21 cellular contexts compared by ENCODE assay signal in the genomic region with DNA sequence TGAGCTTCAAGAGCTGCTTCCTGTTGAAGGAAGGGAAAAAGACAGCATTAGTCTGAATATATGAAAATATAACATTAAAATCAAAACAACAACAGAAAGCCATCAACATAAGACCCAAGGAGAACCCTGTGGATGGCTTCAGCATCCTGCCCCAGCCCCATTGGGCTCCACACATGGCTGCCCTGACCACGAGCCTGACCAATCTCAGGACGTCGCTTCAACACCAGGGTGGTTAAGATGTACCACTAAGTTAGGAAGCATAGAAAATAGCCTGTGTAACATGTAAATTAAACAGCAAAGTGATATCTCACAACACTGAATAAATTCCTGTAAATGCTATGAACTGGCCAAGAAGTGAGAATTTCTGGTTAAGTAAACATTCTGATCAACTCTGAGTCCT.
DNase-seq lines count a peak whose midpoint lies in the region; ATAC-seq and TF ChIP-seq lines count a peak whose summit lies in the region.
"Had no signal": no experiment of that assay in that cellular context is flagged by ENCODE, and none has a peak within 500 bp of the region (broad histone marks: within the 10 kb centered on the region; RNA-seq: fewer than 3 reads in every experiment).

No MANE protein-coding gene starts in this region.

- ATAC-seq in activated CD8-positive, alpha-beta memory T cell treated with anti-CD3 and anti-CD28 coated beads, Interleukin-2, amount 10 ng/mL, durations not matched to agents 7 days and 5 days = peak; percentile 51
- ATAC-seq in GM21381 (IDR thresholded peaks at IDR 0.05; ENCODE audit: unreplicated experiment) = peak; percentile 38
- peak; percentile 41 for ATAC-seq in HG03139 (IDR thresholded peaks at IDR 0.05; ENCODE audit: unreplicated experiment)
- ATAC-seq in natural killer cell treated with Interleukin-12 subunit alpha and Interleukin-12 subunit beta and Interleukin-15 and Interleukin-18, amount 100 ng/mL, for 72 hours = peak; percentile 91 to 98
- no peak for ATAC-seq in effector memory CD8-positive, alpha-beta T cell (replicated peaks)
- ATAC-seq: HCT116, Panc1 had no signal

- peak; percentile 63 for DNase-seq in activated CD8-positive, alpha-beta memory T cell treated with anti-CD3 and anti-CD28 coated beads, Interleukin-2, amount 10 ng/mL, durations not matched to agents 7 days and 5 days
- no peak for DNase-seq in activated CD8-positive, alpha-beta memory T cell treated with anti-CD3 and anti-CD28 coated beads, Interleukin-2, amount 50 U/mL, for 4 hours
- peak; percentile 73 for DNase-seq in natural killer cell treated with Interleukin-12 subunit alpha and Interleukin-12 subunit beta and Interleukin-15 and Interleukin-18, amount 100 ng/mL, for 72 hours (ENCODE audit: low spot score)
- DNase-seq in effector memory CD8-positive, alpha-beta T cell = no peak
- no peak for DNase-seq in nephron progenitor cell
- DNase-seq in kidney glomerular epithelial cell (lab: John Stamatoyannopoulos, UW) = no peak
- DNase-seq: 8988T, ACHN, BE2C, IMR-90, MM.1S, NCI-H1694, NCI-H2029 treated with DMSO at 0.1 percent for 48 hours, NCI-H526 treated with DMSO at 0.1 percent for 48 hours, SHP77 treated with DMSO at 0.1 percent for 48 hours, T-helper 1 cell had no signal

- no peaks in the 10 kb centered on the region for H3K27me3 Mint-ChIP-seq in activated CD8-positive, alpha-beta memory T cell treated with anti-CD3 and anti-CD28 coated beads, Interleukin-2, amount 10 ng/mL, durations not matched to agents 7 days and 5 days
- H3K27me3 Mint-ChIP-seq in natural killer cell treated with Interleukin-12 subunit alpha and Interleukin-12 subunit beta and Interleukin-15 and Interleukin-18, amount 100 ng/mL, for 72 hours = no peaks in the 10 kb centered on the region
- no peaks in the 10 kb centered on the region for H3K27me3 Mint-ChIP-seq in effector memory CD8-positive, alpha-beta T cell
- no peaks in the 10 kb centered on the region for H3K27me3 Mint-ChIP-seq in nephron progenitor cell (ENCODE audit: low read depth, poor library complexity)

- CTCF ChIA-PET in activated CD8-positive, alpha-beta memory T cell treated with anti-CD3 and anti-CD28 coated beads, Interleukin-2, amount 10 ng/mL, durations not matched to agents 7 days and 5 days (lab: Charles Lee) = no interaction called here

- no peak overlapping the region for H3K27ac Mint-ChIP-seq in activated CD8-positive, alpha-beta memory T cell treated with anti-CD3 and anti-CD28 coated beads, Interleukin-2, amount 10 ng/mL, durations not matched to agents 7 days and 5 days
- H3K27ac Mint-ChIP-seq in natural killer cell treated with Interleukin-12 subunit alpha and Interleukin-12 subunit beta and Interleukin-15 and Interleukin-18, amount 100 ng/mL, for 72 hours = peak overlapping the region; percentile 60 to 68
- no peak overlapping the region for H3K27ac Mint-ChIP-seq in effector memory CD8-positive, alpha-beta T cell
- H3K27ac Mint-ChIP-seq in nephron progenitor cell = no peak overlapping the region

- no peak overlapping the region for H3K4me3 Mint-ChIP-seq in activated CD8-positive, alpha-beta memory T cell treated with anti-CD3 and anti-CD28 coated beads, Interleukin-2, amount 10 ng/mL, durations not matched to agents 7 days and 5 days
- H3K4me3 Mint-ChIP-seq in natural killer cell treated with Interleukin-12 subunit alpha and Interleukin-12 subunit beta and Interleukin-15 and Interleukin-18, amount 100 ng/mL, for 72 hours = peak overlapping the region; percentile 19
- no peak overlapping the region for H3K4me3 Mint-ChIP-seq in effector memory CD8-positive, alpha-beta T cell
- no peak overlapping the region for H3K4me3 Mint-ChIP-seq in nephron progenitor cell
- H3K4me3 Mint-ChIP-seq: CD14-positive monocyte had no signal

- peaks cover 47% of the 10 kb centered on the region for H3K36me3 Mint-ChIP-seq in activated CD8-positive, alpha-beta memory T cell treated with anti-CD3 and anti-CD28 coated beads, Interleukin-2, amount 10 ng/mL, durations not matched to agents 7 days and 5 days
- peaks cover 44% of the 10 kb centered on the region for H3K36me3 Mint-ChIP-seq in natural killer cell treated with Interleukin-12 subunit alpha and Interleukin-12 subunit beta and Interleukin-15 and Interleukin-18, amount 100 ng/mL, for 72 hours
- H3K36me3 Mint-ChIP-seq in effector memory CD8-positive, alpha-beta T cell (ENCODE audit: insufficient read depth) = peaks cover 11% of the 10 kb centered on the region
- peaks cover 49% of the 10 kb centered on the region for H3K36me3 Mint-ChIP-seq in nephron progenitor cell (ENCODE audit: low read depth)

- TF ChIP-seq CTCF in nephron progenitor cell (IDR thresholded peaks at IDR 0.05) = no peak

- peaks cover 13% of the 10 kb centered on the region for H3K4me1 Mint-ChIP-seq in activated CD8-positive, alpha-beta memory T cell treated with anti-CD3 and anti-CD28 coated beads, Interleukin-2, amount 10 ng/mL, durations not matched to agents 7 days and 5 days
- peaks cover 40 to 43% of the 10 kb centered on the region in 2 donors for H3K4me1 Mint-ChIP-seq in natural killer cell treated with Interleukin-12 subunit alpha and Interleukin-12 subunit beta and Interleukin-15 and Interleukin-18, amount 100 ng/mL, for 72 hours (ENCODE audit: low read depth in 2 of 2)
- no peaks in the 10 kb centered on the region for H3K4me1 Mint-ChIP-seq in effector memory CD8-positive, alpha-beta T cell (ENCODE audit: low read depth in 2 of 2)
- peaks cover 8% of the 10 kb centered on the region for H3K4me1 Mint-ChIP-seq in nephron progenitor cell

- no peaks in the 10 kb centered on the region for H3K9me3 Mint-ChIP-seq in activated CD8-positive, alpha-beta memory T cell treated with anti-CD3 and anti-CD28 coated beads, Interleukin-2, amount 10 ng/mL, durations not matched to agents 7 days and 5 days (ENCODE audit: low read depth)
- H3K9me3 Mint-ChIP-seq in natural killer cell treated with Interleukin-12 subunit alpha and Interleukin-12 subunit beta and Interleukin-15 and Interleukin-18, amount 100 ng/mL, for 72 hours = peaks cover 8% of the 10 kb centered on the region
- H3K9me3 Mint-ChIP-seq in effector memory CD8-positive, alpha-beta T cell = no peaks in the 10 kb centered on the region
- no peaks in the 10 kb centered on the region for H3K9me3 Mint-ChIP-seq in nephron progenitor cell

Comparison
In these comparisons a context has a peak if more than half of its experiments do, and no peak if none do; other contexts are left out.
1. DNase-seq: peak in activated CD8-positive, alpha-beta memory T cell treated with anti-CD3 and anti-CD28 coated beads, Interleukin-2, amount 10 ng/mL, durations not matched to agents 7 days and 5 days (single experiment) and natural killer cell treated with Interleukin-12 subunit alpha and Interleukin-12 subunit beta and Interleukin-15 and Interleukin-18, amount 100 ng/mL, for 72 hours (single experiment); none in activated CD8-positive, alpha-beta memory T cell treated with anti-CD3 and anti-CD28 coated beads, Interleukin-2, amount 50 U/mL, for 4 hours (single experiment), effector memory CD8-positive, alpha-beta T cell (0 of 3), nephron progenitor cell (single experiment) and kidney glomerular epithelial cell (single experiment).
2. H3K27ac Mint-ChIP-seq: peak in natural killer cell treated with Interleukin-12 subunit alpha and Interleukin-12 subunit beta and Interleukin-15 and Interleukin-18, amount 100 ng/mL, for 72 hours (2 of 2); none in activated CD8-positive, alpha-beta memory T cell treated with anti-CD3 and anti-CD28 coated beads, Interleukin-2, amount 10 ng/mL, durations not matched to agents 7 days and 5 days (single experiment), effector memory CD8-positive, alpha-beta T cell (0 of 2) and nephron progenitor cell (single experiment).